Comparison of ENCODE assay signal across 11 cellular contexts in the genomic region with DNA sequence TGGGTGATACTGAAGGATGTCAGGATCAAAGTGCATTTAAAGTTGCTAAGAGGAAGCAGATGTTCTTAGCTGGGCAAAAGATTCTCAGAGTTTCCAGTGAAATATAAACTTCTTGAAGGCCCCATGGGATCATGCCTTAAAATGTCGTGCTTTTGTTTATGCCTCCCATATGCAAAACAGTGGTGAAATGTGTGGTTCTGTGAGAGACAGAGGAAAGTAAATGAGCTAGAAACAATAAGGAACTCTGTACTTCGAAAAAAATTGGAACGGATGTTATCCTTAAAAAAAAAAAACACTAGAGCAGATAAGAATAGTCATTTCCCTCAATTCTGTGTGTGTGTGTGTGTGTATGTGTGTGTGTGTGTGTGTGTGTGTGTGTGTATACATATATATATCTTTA.
DNase-seq lines count a peak whose midpoint lies in the region; ATAC-seq and TF ChIP-seq lines count a peak whose summit lies in the region.
"Had no signal": no experiment of that assay in that cellular context is flagged by ENCODE, and none has a peak within 500 bp of the region (broad histone marks: within the 10 kb centered on the region; RNA-seq: fewer than 3 reads in every experiment).

No MANE protein-coding gene starts in this region.

- no peak for TF ChIP-seq POLR2A in uterus (IDR thresholded peaks at IDR 0.05)

- H3K4me1 ChIP-seq in CD4-positive, alpha-beta memory T cell (ENCODE audit: insufficient read depth, low read length) = no peaks in the 10 kb centered on the region
- no peaks in the 10 kb centered on the region for H3K4me1 ChIP-seq in uterus

- H3K36me3 Mint-ChIP-seq in neural crest cell (ENCODE audit: low read depth) = no peaks in the 10 kb centered on the region
- H3K36me3 Mint-ChIP-seq in CD4-positive, alpha-beta memory T cell = no peaks in the 10 kb centered on the region
- H3K36me3 Mint-ChIP-seq: WTC11 had no signal

- no peak for TF ChIP-seq CTCF in cardiac fibroblast (IDR thresholded peaks at IDR 0.05; ENCODE audit: low read depth, low read length)
- TF ChIP-seq CTCF in neural crest cell (conservative IDR thresholded peaks at IDR 0.05) = no peak
- TF ChIP-seq CTCF in uterus (IDR thresholded peaks at IDR 0.05) = no peak

- intact Hi-C loops in CD4-positive, alpha-beta memory T cell (cut with micrococcal nuclease) = no loop called here
- intact Hi-C loops in uterus (cut with DNase I; ENCODE audit: low total_unique reads) = no loop called here

- no peak overlapping the region for H3K4me3 Mint-ChIP-seq in neural crest cell
- no peak overlapping the region for H3K4me3 Mint-ChIP-seq in CD4-positive, alpha-beta memory T cell
- H3K4me3 Mint-ChIP-seq: WTC11 had no signal

- DNase-seq in GM04503 (ENCODE audit: low read depth) (peak; percentile 50), cardiac fibroblast (ENCODE audit: low read depth in 2 of 2) (peak; percentile 80 to 90), neural crest cell (ENCODE audit: low read depth, low spot score) (no peak), NCI-H1694 treated with DMSO at 0.1 percent for 48 hours (lab: John Stamatoyannopoulos, UW) (no peak), NCI-H146 (lab: John Stamatoyannopoulos, UW) (no peak), uterus (no peak)
- no peak for DNase-seq in CD4-positive, alpha-beta memory T cell
- DNase-seq: DMS79 treated with DMSO at 0.1 percent for 48 hours; stimulated activated naive CD4-positive, alpha-beta T cell treated with Interleukin-2 at 50 U/mL for 16 hours had no signal

- POLR2A ChIA-PET in CD4-positive, alpha-beta memory T cell (lab: Charles Lee; ENCODE audit: partially characterized antibody) = no interaction called here

- peaks cover 2% of the 10 kb centered on the region for H3K9me3 Mint-ChIP-seq in neural crest cell
- H3K9me3 Mint-ChIP-seq in CD4-positive, alpha-beta memory T cell = no peaks in the 10 kb centered on the region

- peak; percentile 69 for ATAC-seq in HG03457 (IDR thresholded peaks at IDR 0.05; ENCODE audit: unreplicated experiment)
- ATAC-seq: WTC11 had no signal

- no peak overlapping the region for H3K27ac ChIP-seq in CD4-positive, alpha-beta memory T cell (ENCODE audit: low read depth, low read length)
- H3K27ac ChIP-seq in uterus = no peak overlapping the region

- no peaks in the 10 kb centered on the region for H3K27me3 Mint-ChIP-seq in neural crest cell (ENCODE audit: low read depth)
- H3K27me3 Mint-ChIP-seq in CD4-positive, alpha-beta memory T cell = no peaks in the 10 kb centered on the region

- peaks cover 28% of the 10 kb centered on the region for H3K4me1 Mint-ChIP-seq in neural crest cell
- peaks cover 1 to 7% (median 4%) of the 10 kb centered on the region in 4 donors for H3K4me1 Mint-ChIP-seq in CD4-positive, alpha-beta memory T cell

- H3K36me3 ChIP-seq in CD4-positive, alpha-beta memory T cell (ENCODE audit: insufficient read depth, low read length) = no peaks in the 10 kb centered on the region
- H3K36me3 ChIP-seq in uterus = no peaks in the 10 kb centered on the region

- no peaks in the 10 kb centered on the region for H3K27me3 ChIP-seq in CD4-positive, alpha-beta memory T cell (ENCODE audit: insufficient read depth, low read length)
- no peaks in the 10 kb centered on the region for H3K27me3 ChIP-seq in uterus

- no peaks in the 10 kb centered on the region for H3K9me3 ChIP-seq in CD4-positive, alpha-beta memory T cell (ENCODE audit: control insufficient read depth in 1 of 2, low read length in 2 of 2)
- H3K9me3 ChIP-seq in uterus = no peaks in the 10 kb centered on the region

- peak overlapping the region; percentile 13 for H3K27ac Mint-ChIP-seq in neural crest cell (ENCODE audit: unreplicated experiment)
- H3K27ac Mint-ChIP-seq in CD4-positive, alpha-beta memory T cell = no peak overlapping the region
- H3K27ac Mint-ChIP-seq: WTC11 had no signal

- H3K4me3 ChIP-seq in cardiac fibroblast (replicated peaks in 1 of 2; ENCODE audit: low read depth in 2 of 2, low read length in 2 of 2) (no peak overlapping the region), uterus (no peak overlapping the region)
- no peak overlapping the region for H3K4me3 ChIP-seq in CD4-positive, alpha-beta memory T cell (ENCODE audit: low read length in 2 of 2)

- CTCF ChIA-PET in CD4-positive, alpha-beta memory T cell (lab: Charles Lee; ENCODE audit: partially characterized antibody) = no interaction called here

Comparison
In these comparisons a context has a peak if more than half of its experiments do, and no peak if none do; other contexts are left out.
1. DNase-seq: peak in GM04503 (single experiment) and cardiac fibroblast (2 of 2); none in neural crest cell (single experiment), NCI-H1694 treated with DMSO at 0.1 percent for 48 hours (single experiment), NCI-H146 (single experiment), CD4-positive, alpha-beta memory T cell (0 of 5) and uterus (0 of 2).